In genomic region chr17:44324092-44324570, GRCh38 we compare ENCODE assay signal across 1 cellular context.
TF ChIP-seq lines count a peak whose summit lies in the region.

No MANE protein-coding gene starts in this region.

TF ChIP-seq in HepG2, 621 proteins besides CTCF, POLR2A, EP300 and RAD21 (continued from another document and continues in another):
- TF ChIP-seq ZNF407 (CRISPR knock-in tag; IDR thresholded peaks at IDR 0.05; ENCODE audit: not compliant biosample characterization), result no peak
- TF ChIP-seq, protein P1, sequence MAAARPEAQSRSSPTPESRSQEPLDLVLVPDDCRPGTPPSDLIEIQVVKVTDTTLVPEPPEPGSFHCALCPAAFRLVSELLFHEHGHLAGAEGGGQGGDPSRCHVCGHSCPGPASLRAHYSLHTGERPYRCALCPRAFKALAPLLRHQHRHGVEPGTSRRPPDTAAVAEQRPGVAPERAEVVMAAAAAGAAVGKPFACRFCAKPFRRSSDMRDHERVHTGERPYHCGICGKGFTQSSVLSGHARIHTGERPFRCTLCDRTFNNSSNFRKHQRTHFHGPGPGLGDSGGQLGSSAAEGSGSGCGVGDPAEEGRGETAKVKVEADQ (CRISPR knock-in tag; IDR thresholded peaks at IDR 0.05; ENCODE audit: borderline replicate concordance), result no peak
- no peak for TF ChIP-seq SUZ12 (IDR thresholded peaks at IDR 0.05; ENCODE audit: low read depth, low read length)
- no peak for TF ChIP-seq NFYB (CRISPR knock-in tag; IDR thresholded peaks at IDR 0.05)
- TF ChIP-seq, protein P2, sequence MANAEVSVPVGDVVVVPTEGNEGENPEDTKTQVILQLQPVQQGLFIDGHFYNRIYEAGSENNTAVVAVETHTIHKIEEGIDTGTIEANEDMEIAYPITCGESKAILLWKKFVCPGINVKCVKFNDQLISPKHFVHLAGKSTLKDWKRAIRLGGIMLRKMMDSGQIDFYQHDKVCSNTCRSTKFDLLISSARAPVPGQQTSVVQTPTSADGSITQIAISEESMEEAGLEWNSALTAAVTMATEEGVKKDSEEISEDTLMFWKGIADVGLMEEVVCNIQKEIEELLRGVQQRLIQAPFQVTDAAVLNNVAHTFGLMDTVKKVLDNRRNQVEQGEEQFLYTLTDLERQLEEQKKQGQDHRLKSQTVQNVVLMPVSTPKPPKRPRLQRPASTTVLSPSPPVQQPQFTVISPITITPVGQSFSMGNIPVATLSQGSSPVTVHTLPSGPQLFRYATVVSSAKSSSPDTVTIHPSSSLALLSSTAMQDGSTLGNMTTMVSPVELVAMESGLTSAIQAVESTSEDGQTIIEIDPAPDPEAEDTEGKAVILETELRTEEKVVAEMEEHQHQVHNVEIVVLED (CRISPR knock-in tag; IDR thresholded peaks at IDR 0.05; ENCODE audit: borderline replicate concordance), result peak; percentile 7; the same call in 1 of the 2 replicates
- TF ChIP-seq, protein P3, sequence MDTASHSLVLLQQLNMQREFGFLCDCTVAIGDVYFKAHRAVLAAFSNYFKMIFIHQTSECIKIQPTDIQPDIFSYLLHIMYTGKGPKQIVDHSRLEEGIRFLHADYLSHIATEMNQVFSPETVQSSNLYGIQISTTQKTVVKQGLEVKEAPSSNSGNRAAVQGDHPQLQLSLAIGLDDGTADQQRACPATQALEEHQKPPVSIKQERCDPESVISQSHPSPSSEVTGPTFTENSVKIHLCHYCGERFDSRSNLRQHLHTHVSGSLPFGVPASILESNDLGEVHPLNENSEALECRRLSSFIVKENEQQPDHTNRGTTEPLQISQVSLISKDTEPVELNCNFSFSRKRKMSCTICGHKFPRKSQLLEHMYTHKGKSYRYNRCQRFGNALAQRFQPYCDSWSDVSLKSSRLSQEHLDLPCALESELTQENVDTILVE (CRISPR knock-in tag; IDR thresholded peaks at IDR 0.05), result 0 out of 2 replicates have a peak, but pooled peaks have one; percentile 10
- TF ChIP-seq ZNF776 (CRISPR knock-in tag; IDR thresholded peaks at IDR 0.05), result 0 out of 2 replicates have a peak, but pooled peaks have one; percentile 17
- no peak for TF ChIP-seq SNAI1 (CRISPR knock-in tag; IDR thresholded peaks at IDR 0.05; ENCODE audit: borderline replicate concordance)
- peak; percentile 17; the same call in 1 of the 2 replicates for TF ChIP-seq RELA (CRISPR knock-in tag; IDR thresholded peaks at IDR 0.05)
- no peak for TF ChIP-seq ZBTB40 (IDR thresholded peaks at IDR 0.05)
- TF ChIP-seq ZBTB40 (CRISPR knock-in tag; IDR thresholded peaks at IDR 0.05), result peak; percentile 70
- no peak for TF ChIP-seq ZNF816 (CRISPR knock-in tag; IDR thresholded peaks at IDR 0.05; ENCODE audit: borderline replicate concordance)
- peak; percentile 10; the same call in 1 of the 2 replicates for TF ChIP-seq FOXP4 (CRISPR knock-in tag; IDR thresholded peaks at IDR 0.05)
- peak; percentile 56; the same call in 1 of the 2 replicates for TF ChIP-seq YEATS2 (CRISPR knock-in tag; IDR thresholded peaks at IDR 0.05; ENCODE audit: borderline replicate concordance)
- TF ChIP-seq KDM4B (CRISPR knock-in tag; IDR thresholded peaks at IDR 0.05), result peak; percentile 74; the same call in 1 of the 2 replicates
- TF ChIP-seq NFRKB (IDR thresholded peaks at IDR 0.05), result no peak
- no peak for TF ChIP-seq SNAPC2 (CRISPR knock-in tag; IDR thresholded peaks at IDR 0.05)
- no peak for TF ChIP-seq SP140L (CRISPR knock-in tag; IDR thresholded peaks at IDR 0.05; ENCODE audit: borderline replicate concordance)
- no peak for TF ChIP-seq NFIB (CRISPR knock-in tag; IDR thresholded peaks at IDR 0.05; ENCODE audit: borderline replicate concordance)
- no peak for TF ChIP-seq PAX8 (CRISPR knock-in tag; IDR thresholded peaks at IDR 0.05; ENCODE audit: borderline replicate concordance)
- TF ChIP-seq ZNF768 (CRISPR knock-in tag; IDR thresholded peaks at IDR 0.05), result no peak; the same call in 1 of the 2 replicates
- 0 out of 2 replicates have a peak, but pooled peaks have one; percentile 79 for TF ChIP-seq RNF219 (CRISPR knock-in tag; IDR thresholded peaks at IDR 0.05)
